8 cellular contexts compared by ENCODE assay signal in genomic region chr22:30607300-30607930, GRCh38. TPM values are rescaled to one million over a fixed set of nuclear protein-coding genes. Genes with fewer than 3 reads are reported as not detected.
A peak's percentile ranks its signal among the peaks of the same experiment; 100 is the strongest.
DNase-seq lines count a peak whose midpoint lies in the region; ATAC-seq and TF ChIP-seq lines count a peak whose summit lies in the region.

No MANE protein-coding gene starts in this region.

- H2BK120ac ChIP-seq in neuronal stem cell (ENCODE audit: low read depth, low read length), result no peak overlapping the region

- H4K8ac ChIP-seq in neuronal stem cell (ENCODE audit: low read depth, low read length), result no peak overlapping the region

- H3K9ac ChIP-seq in OCI-LY3 (ENCODE audit: low read length) (peak overlapping the region; percentile 66; the same call in 1 of the 2 replicates), neuronal stem cell (ENCODE audit: low read depth, low read length, poor library complexity) (peak overlapping the region; percentile 82)

- POLR2A ChIA-PET in CD4-positive, alpha-beta T cell (lab: Charles Lee), result interaction anchor here (1.2 to 1.4 kb wide), 3 partner anchors 14 to 477 kb away, joined by 4 to 5 read pairs (median 4); partner anchors contain the start of gene PES1

- H3K4me2 ChIP-seq in OCI-LY3 (ENCODE audit: low read length) (peak overlapping the region; percentile 93), neuronal stem cell (ENCODE audit: insufficient read depth, low read length, poor library complexity, severe bottlenecking) (peak overlapping the region; percentile 90)

- H3K36me3 ChIP-seq in OCI-LY3 (replicated peaks; ENCODE audit: low read depth, low read length) (no peaks in the 10 kb centered on the region), neuronal stem cell (replicated peaks in 1 of 2; ENCODE audit: control insufficient read depth in 2 of 2, insufficient read depth in 2 of 2, low read length in 2 of 2) (peaks cover 13 to 28% of the 10 kb centered on the region in 2 donors)

- ATAC-seq in CD4-positive, alpha-beta T cell (ENCODE audit: poor library complexity), result no peak
- no peak for ATAC-seq in GM19455 (IDR thresholded peaks at IDR 0.05; ENCODE audit: unreplicated experiment)
- ATAC-seq in HG03460 (IDR thresholded peaks at IDR 0.05; ENCODE audit: unreplicated experiment), result no peak

- intact Hi-C loops in CD4-positive, alpha-beta T cell (cut with DNase I, micrococcal nuclease), result loop anchor here in 1 of 2 experiments (10.0 kb wide), 1 partner anchor 213 kb away; the partner anchor contains the start of gene SEC14L2

- H3K36me3 Mint-ChIP-seq in CD4-positive, alpha-beta T cell (ENCODE audit: low read depth), result no peaks in the 10 kb centered on the region
- peaks cover 7% of the 10 kb centered on the region for H3K36me3 Mint-ChIP-seq in endothelial cell (ENCODE audit: low read depth, unreplicated experiment)

- H3K4ac ChIP-seq in neuronal stem cell (ENCODE audit: low read length), result no peak overlapping the region

- no CpG with 5 or more reads among the region's 7 CpGs for WGBS in neuronal stem cell (ENCODE audit: extremely low coverage in 2 of 2, insufficient read length in 2 of 2, insufficient replicate concordance in 1 of 2), 2 donors

- CTCF ChIA-PET in CD4-positive, alpha-beta T cell (lab: Charles Lee), result no interaction called here

- peak overlapping the region; percentile 31 for H2BK12ac ChIP-seq in neuronal stem cell (ENCODE audit: low read length)

- peak overlapping the region; percentile 56 for H3K14ac ChIP-seq in neuronal stem cell (ENCODE audit: low read length)

- H2BK5ac ChIP-seq in neuronal stem cell (ENCODE audit: low read length), result peak overlapping the region; percentile 96

- no peaks in the 10 kb centered on the region for H3K79me2 ChIP-seq in OCI-LY3 (ENCODE audit: low read length)

- H2BK15ac ChIP-seq in neuronal stem cell (ENCODE audit: low read length), result peak overlapping the region; percentile 90

- H3K18ac ChIP-seq in neuronal stem cell (ENCODE audit: low read length), result peak overlapping the region; percentile 91

- H4K91ac ChIP-seq in neuronal stem cell (ENCODE audit: low read depth, low read length, poor library complexity), result no peak overlapping the region

- H3K27me3 Mint-ChIP-seq in CD4-positive, alpha-beta T cell, result no peaks in the 10 kb centered on the region
- peaks cover 3% of the 10 kb centered on the region for H3K27me3 Mint-ChIP-seq in endothelial cell (ENCODE audit: unreplicated experiment)

- H3K79me1 ChIP-seq in neuronal stem cell (ENCODE audit: low read depth, low read length), result peaks cover 1% of the 10 kb centered on the region

- H3K4me1 Mint-ChIP-seq in CD4-positive, alpha-beta T cell (ENCODE audit: low read depth), result peaks cover 16% of the 10 kb centered on the region
- peaks cover 47% of the 10 kb centered on the region for H3K4me1 Mint-ChIP-seq in endothelial cell (ENCODE audit: unreplicated experiment)

- H3K27ac Mint-ChIP-seq in CD4-positive, alpha-beta T cell, result peak overlapping the region; percentile 45
- H3K27ac Mint-ChIP-seq in endothelial cell (ENCODE audit: unreplicated experiment), result peak overlapping the region; percentile 86

- H3K9me3 ChIP-seq in CD4-positive, alpha-beta T cell (ENCODE audit: control insufficient read depth, low read length), result no peaks in the 10 kb centered on the region
- no peaks in the 10 kb centered on the region for H3K9me3 ChIP-seq in OCI-LY3 (ENCODE audit: insufficient read depth, low read length)
- H3K9me3 ChIP-seq in neuronal stem cell (replicated peaks in 1 of 2; ENCODE audit: control insufficient read depth in 2 of 2, insufficient read depth in 1 of 2, low read depth in 1 of 2, low read length in 2 of 2), result no peaks in the 10 kb centered on the region

- H3K4me3 Mint-ChIP-seq in CD4-positive, alpha-beta T cell, result peak overlapping the region; percentile 92
- H3K4me3 Mint-ChIP-seq in endothelial cell (ENCODE audit: unreplicated experiment), result peak overlapping the region; percentile 79

- no peaks in the 10 kb centered on the region for H4K20me1 ChIP-seq in OCI-LY3 (ENCODE audit: insufficient read depth, low read length)

- peak overlapping the region; percentile 37 for H3K23ac ChIP-seq in neuronal stem cell (ENCODE audit: low read depth, low read length, poor library complexity)

- TF ChIP-seq CTCF in CD4-positive, alpha-beta T cell (IDR thresholded peaks at IDR 0.05), result no peak
- TF ChIP-seq CTCF in OCI-LY3 (IDR thresholded peaks at IDR 0.05; ENCODE audit: low read depth, low read length) (no peak), endothelial cell (IDR thresholded peaks at IDR 0.05; ENCODE audit: unreplicated experiment) (no peak)

- no peak overlapping the region for H3K27ac ChIP-seq in CD4-positive, alpha-beta T cell (ENCODE audit: low read depth, low read length)
- H3K27ac ChIP-seq in OCI-LY3 (ENCODE audit: low read length) (no peak overlapping the region), neuronal stem cell (replicated peaks; ENCODE audit: low read length) (peak overlapping the region; percentile 99)

- H3K4me3 ChIP-seq in OCI-LY3 (ENCODE audit: low read length) (peak overlapping the region; percentile 89), neuronal stem cell (ENCODE audit: low read length in 2 of 2) (peak overlapping the region; percentile 57 to 78)

- peaks cover 49% of the 10 kb centered on the region for H3K4me1 ChIP-seq in OCI-LY3 (ENCODE audit: low read length)
- peaks cover 18 to 30% of the 10 kb centered on the region in 2 donors for H3K4me1 ChIP-seq in neuronal stem cell (ENCODE audit: control insufficient read depth in 2 of 2, insufficient read depth in 1 of 2, low read depth in 1 of 2, low read length in 2 of 2)

- H3K27me3 ChIP-seq in CD4-positive, alpha-beta T cell (ENCODE audit: control insufficient read depth, insufficient read depth, low read length), result no peaks in the 10 kb centered on the region
- no peaks in the 10 kb centered on the region for H3K27me3 ChIP-seq in OCI-LY3 (ENCODE audit: low read depth, low read length)
- H3K27me3 ChIP-seq in neuronal stem cell (ENCODE audit: control insufficient read depth in 3 of 3, insufficient read depth in 3 of 3, low read depth in 1 of 3, low read length in 3 of 3), result no peaks in the 10 kb centered on the region

- no peak for DNase-seq in CD4-positive, alpha-beta T cell
- no peak for DNase-seq in endothelial cell (ENCODE audit: low spot score)
- no peak for DNase-seq in neuronal stem cell (ENCODE audit: low spot score)
- DNase-seq in NCI-H1694 treated with DMSO at 0.1 percent for 48 hours (lab: John Stamatoyannopoulos, UW), result no peak
- DNase-seq in NCI-H446 (lab: John Stamatoyannopoulos, UW), result no peak

- no peaks in the 10 kb centered on the region for H3K9me3 Mint-ChIP-seq in CD4-positive, alpha-beta T cell
- H3K9me3 Mint-ChIP-seq in endothelial cell (ENCODE audit: unreplicated experiment), result no peaks in the 10 kb centered on the region

- peak overlapping the region; percentile 89 for H2AK5ac ChIP-seq in neuronal stem cell (ENCODE audit: low read depth, low read length)

- peak overlapping the region; percentile 97 for H2AFZ ChIP-seq in OCI-LY3 (ENCODE audit: low read depth, low read length)
- peak overlapping the region; percentile 98 for H2AFZ ChIP-seq in neuronal stem cell (ENCODE audit: low read length)

RNA-seq across cellular contexts. Expression of gene TCN2, which starts 0.4 kb away (rescaled TPM):
- under 1 TPM; 0.52 to 0.53 TPM for total RNA-seq in CD4-positive, alpha-beta T cell
- total RNA-seq in endothelial cell (ENCODE audit: unreplicated experiment), result 59.5 TPM
- polyA plus RNA-seq in neuronal stem cell (2013, experiment 1 of 2), result 22.2 TPM
- 21.8 TPM for polyA plus RNA-seq in neuronal stem cell (2013, experiment 2 of 2)

RNA-seq across cellular contexts. Expression of gene PES1, which starts 15.7 kb away (rescaled TPM):
- 10 to 100 TPM; 28.4 to 30.5 TPM for total RNA-seq in CD4-positive, alpha-beta T cell
- total RNA-seq in endothelial cell (ENCODE audit: unreplicated experiment), result 84.0 TPM
- polyA plus RNA-seq in neuronal stem cell (2013, experiment 1 of 2), result 42.0 TPM
- polyA plus RNA-seq in neuronal stem cell (2013, experiment 2 of 2), result 42.4 TPM

RNA-seq across cellular contexts. Expression of gene SLC35E4, which starts 28.2 kb away (rescaled TPM):
- total RNA-seq in CD4-positive, alpha-beta T cell, result 1 to 10 TPM; 2.1 to 2.9 TPM
- 8.4 TPM for total RNA-seq in endothelial cell (ENCODE audit: unreplicated experiment)
- polyA plus RNA-seq in neuronal stem cell (2013, experiment 1 of 2), result 4.1 TPM
- polyA plus RNA-seq in neuronal stem cell (2013, experiment 2 of 2), result 4.0 TPM

RNA-seq across cellular contexts. Expression of gene GAL3ST1, which starts 33.0 kb away (rescaled TPM):
- not detected for total RNA-seq in CD4-positive, alpha-beta T cell
- 3.0 TPM for total RNA-seq in endothelial cell (ENCODE audit: unreplicated experiment)
- 13.1 TPM for polyA plus RNA-seq in neuronal stem cell (2013, experiment 1 of 2)
- 11.8 TPM for polyA plus RNA-seq in neuronal stem cell (2013, experiment 2 of 2)

Comparison
In these comparisons a context has a peak if more than half of its experiments do, and no peak if none do; other contexts are left out.
1. RNA of gene TCN2, which starts 0.4 kb away (total RNA-seq): 59.5 TPM in endothelial cell (single experiment); 0.52 to 0.53 TPM in CD4-positive, alpha-beta T cell; every median in the first group is over 10 times any median in the second.